Comparison of ENCODE assay signal across 10 cellular contexts in the genomic region with DNA sequence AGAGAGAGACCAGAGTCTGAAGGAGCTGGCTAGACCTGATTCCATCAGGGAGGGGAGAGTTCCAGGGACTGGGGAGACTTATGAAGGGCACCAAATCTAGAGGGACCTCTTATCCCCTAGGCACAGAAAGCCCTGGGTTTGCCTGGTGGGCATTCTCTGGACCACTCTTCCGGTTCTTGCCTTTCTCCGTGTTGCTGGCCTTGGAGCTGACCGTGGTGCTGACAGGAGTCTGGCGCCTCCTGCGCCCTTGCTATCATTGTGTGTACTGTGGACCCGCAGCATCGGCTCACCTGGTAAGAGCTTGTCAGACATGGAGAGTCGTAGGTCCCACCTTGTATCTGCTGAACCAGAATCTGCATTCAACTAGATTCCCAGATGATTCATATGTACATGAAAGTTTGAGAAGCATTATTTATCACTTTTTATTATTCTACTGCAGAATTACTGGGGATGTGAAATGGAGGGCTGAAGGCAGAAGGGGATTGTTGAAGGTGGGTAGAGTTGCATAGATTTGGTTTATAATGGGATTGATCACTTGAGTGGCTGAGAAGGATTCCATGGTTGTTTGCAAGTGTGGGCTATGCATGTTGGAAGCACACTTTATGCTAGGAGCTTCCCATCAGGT. TPM values are rescaled to one million over a fixed set of nuclear protein-coding genes. Genes with fewer than 3 reads are reported as not detected.
DNase-seq lines count a peak whose midpoint lies in the region; TF ChIP-seq lines count a peak whose summit lies in the region.
"Had no signal": no experiment of that assay in that cellular context is flagged by ENCODE, and none has a peak within 500 bp of the region (broad histone marks: within the 10 kb centered on the region; RNA-seq: fewer than 3 reads in every experiment).

No MANE protein-coding gene starts in this region.

- H3K9me3 ChIP-seq in BE2C = no peaks in the 10 kb centered on the region
- H3K9me3 ChIP-seq: BLaER1 had no signal

- H3K4me3 Mint-ChIP-seq in activated naive CD4-positive, alpha-beta T cell treated with anti-CD3 and anti-CD28 coated beads for 36 hours = no peak overlapping the region

- no peak overlapping the region for H3K27ac Mint-ChIP-seq in activated naive CD4-positive, alpha-beta T cell treated with anti-CD3 and anti-CD28 coated beads for 36 hours

- H3K27me3 Mint-ChIP-seq in activated naive CD4-positive, alpha-beta T cell treated with anti-CD3 and anti-CD28 coated beads for 36 hours (ENCODE audit: low read depth) = peaks cover 3% of the 10 kb centered on the region

- H3K4me3 ChIP-seq in fibroblast of villous mesenchyme (ENCODE audit: low read depth, low read length) (no peak overlapping the region), BE2C (ENCODE audit: low read depth, low read length) (no peak overlapping the region)
- H3K4me3 ChIP-seq: BLaER1 had no signal

- no peaks in the 10 kb centered on the region for H3K36me3 ChIP-seq in BE2C
- H3K36me3 ChIP-seq: BLaER1 had no signal

- no peaks in the 10 kb centered on the region; the same call in 1 of the 2 replicates for H3K4me1 ChIP-seq in BE2C
- H3K4me1 ChIP-seq: BLaER1 had no signal

- CTCF ChIA-PET in activated naive CD4-positive, alpha-beta T cell treated with anti-CD3 and anti-CD28 coated beads for 36 hours (lab: Charles Lee) = no interaction called here

- H3K36me3 Mint-ChIP-seq in activated naive CD4-positive, alpha-beta T cell treated with anti-CD3 and anti-CD28 coated beads for 36 hours (ENCODE audit: low read depth) = no peaks in the 10 kb centered on the region

- no peaks in the 10 kb centered on the region for H3K27me3 ChIP-seq in BE2C
- H3K27me3 ChIP-seq: BLaER1 had no signal

- TF ChIP-seq CTCF in fibroblast of villous mesenchyme (IDR thresholded peaks at IDR 0.05; ENCODE audit: insufficient read depth, low read depth, low read length) (no peak), BE2C (IDR thresholded peaks at IDR 0.05; ENCODE audit: low read depth, low read length) (no peak)

- peak; percentile 46 for DNase-seq in activated naive CD4-positive, alpha-beta T cell treated with anti-CD3 and anti-CD28 coated beads for 36 hours
- DNase-seq in activated naive CD4-positive, alpha-beta T cell treated with anti-CD3 and anti-CD28 coated beads, Interleukin-2, amount 50 U/mL, for 16 hours = no peak
- peak; percentile 11 for DNase-seq in SW480 (ENCODE audit: low spot score)
- peak; percentile 33 for DNase-seq in fibroblast of villous mesenchyme (ENCODE audit: low read depth)
- peak; percentile 5 to 14 for DNase-seq in stimulated activated CD8-positive, alpha-beta memory T cell treated with anti-CD3 and anti-CD28 coated beads, Interleukin-2, amount 100 ng/mL, for 48 hours (ENCODE audit: low read depth in 2 of 2)
- no peak for DNase-seq in BE2C
- no peak for DNase-seq in NCI-H146 treated with DMSO at 0.1 percent for 48 hours (lab: John Stamatoyannopoulos, UW; ENCODE audit: unreplicated experiment)
- no peak for DNase-seq in Ammon's horn (ENCODE audit: low spot score)

- no peaks in the 10 kb centered on the region for H3K4me1 Mint-ChIP-seq in activated naive CD4-positive, alpha-beta T cell treated with anti-CD3 and anti-CD28 coated beads for 36 hours (ENCODE audit: low read depth)

- intact Hi-C loops in activated naive CD4-positive, alpha-beta T cell treated with anti-CD3 and anti-CD28 coated beads for 36 hours (cut with micrococcal nuclease) = no loop called here

- no peaks in the 10 kb centered on the region for H3K9me3 Mint-ChIP-seq in activated naive CD4-positive, alpha-beta T cell treated with anti-CD3 and anti-CD28 coated beads for 36 hours

RNA-seq across cellular contexts. Expression of gene TRPM8, which starts 4.3 kb away (rescaled TPM):
- total RNA-seq in activated naive CD4-positive, alpha-beta T cell treated with anti-CD3 and anti-CD28 coated beads for 36 hours = not detected
- total RNA-seq in fibroblast of villous mesenchyme = not detected in 2 replicates
- polyA plus RNA-seq in BE2C (2012; ENCODE audit: insufficient read depth, insufficient read length, low read depth) = 5.8 TPM
- total RNA-seq: right cardiac atrium had no signal
- polyA plus RNA-seq: right cardiac atrium had no signal

RNA-seq across cellular contexts. Expression of gene HJURP, which starts 58.6 kb away (rescaled TPM):
- 100 to 1,000 TPM; 127 to 129 TPM for total RNA-seq in activated naive CD4-positive, alpha-beta T cell treated with anti-CD3 and anti-CD28 coated beads for 36 hours
- 12.2 and 27.2 TPM in 2 replicates for total RNA-seq in fibroblast of villous mesenchyme
- polyA plus RNA-seq in BE2C (2012; ENCODE audit: insufficient read depth, insufficient read length, low read depth) = 17.4 TPM

Comparison
In these comparisons a context has a peak if more than half of its experiments do, and no peak if none do; other contexts are left out.
1. DNase-seq: peak in activated naive CD4-positive, alpha-beta T cell treated with anti-CD3 and anti-CD28 coated beads for 36 hours (single experiment), SW480 (single experiment), fibroblast of villous mesenchyme (single experiment) and stimulated activated CD8-positive, alpha-beta memory T cell treated with anti-CD3 and anti-CD28 coated beads, Interleukin-2, amount 100 ng/mL, for 48 hours (2 of 2); none in activated naive CD4-positive, alpha-beta T cell treated with anti-CD3 and anti-CD28 coated beads, Interleukin-2, amount 50 U/mL, for 16 hours (single experiment), BE2C (single experiment), NCI-H146 treated with DMSO at 0.1 percent for 48 hours (single experiment) and Ammon's horn (single experiment).